In the genomic region with DNA sequence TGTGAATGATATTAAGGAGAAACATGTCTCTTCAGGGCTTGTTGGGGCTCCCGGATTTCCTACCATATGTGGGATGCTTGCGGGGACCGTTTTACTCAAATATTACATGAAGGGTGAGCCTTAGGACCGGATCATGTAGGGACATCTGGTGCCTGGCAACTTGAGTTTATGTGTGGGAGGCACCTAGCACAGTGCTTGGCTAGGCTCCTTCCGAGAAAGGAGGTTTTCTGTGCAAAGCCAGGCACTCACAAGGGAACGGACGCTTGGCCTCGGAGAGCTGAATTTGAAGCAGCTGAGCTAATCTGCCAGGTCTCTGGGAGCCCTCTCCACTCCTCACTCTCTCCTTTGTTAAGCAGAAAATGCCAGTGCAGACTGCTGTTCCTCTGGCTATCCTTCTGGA, we compare ENCODE assay signal across 22 cellular contexts.
"Had no signal": no experiment of that assay in that cellular context is flagged by ENCODE, and none has a peak within 500 bp of the region (broad histone marks: within the 10 kb centered on the region; RNA-seq: fewer than 3 reads in every experiment).

No MANE protein-coding gene starts in this region.

- H3K36me3 ChIP-seq: lower lobe of right lung had no signal

- H3K36me3 Mint-ChIP-seq: activated naive CD4-positive, alpha-beta T cell treated with anti-CD3 and anti-CD28 coated beads, Interleukin-2, amount 50 U/mL, for 72 hours; mesothelial cell of epicardium; stimulated activated naive B cell treated with anti-CD40 and anti-IgM and Interleukin-4, amounts not matched to agents 10 μg/mL and 1 μg/mL and 100 μg/mL, for 72 hours had no signal

- H3K9me3 ChIP-seq: lower lobe of right lung had no signal

- H3K9me3 Mint-ChIP-seq: activated B cell treated with CpG ODN at 0.5 μM for 24 hours; activated CD4-positive, alpha-beta T cell treated with anti-CD3 and anti-CD28 coated beads, Interleukin-2, amount 10 ng/mL, durations not matched to agents 24 days and 14 days; activated naive CD4-positive, alpha-beta T cell treated with anti-CD3 and anti-CD28 coated beads, Interleukin-2, amount 50 U/mL, for 72 hours; activated T-cell treated with anti-CD3 and anti-CD28 coated beads, Interleukin-2, amount 50 U/mL, for 72 hours; mesothelial cell of epicardium; neural crest cell; stimulated activated naive B cell treated with anti-CD40 and anti-IgM and Interleukin-4, amounts not matched to agents 10 μg/mL and 1 μg/mL and 100 μg/mL, for 72 hours had no signal

- H3K4me3 Mint-ChIP-seq: activated B cell treated with CpG ODN at 0.5 μM for 24 hours; activated CD4-positive, alpha-beta T cell treated with anti-CD3 and anti-CD28 coated beads, Interleukin-2, amount 10 ng/mL, durations not matched to agents 24 days and 14 days; activated CD8-positive, alpha-beta T cell treated with anti-CD3 and anti-CD28 coated beads, Interleukin-2, amount 10 ng/mL, durations not matched to agents 7 days and 5 days; activated T-cell treated with anti-CD3 and anti-CD28 coated beads, Interleukin-2, amount 50 U/mL, for 72 hours; mesothelial cell of epicardium; neural crest cell; stimulated activated naive B cell treated with anti-CD40 and anti-IgM and Interleukin-4, amounts not matched to agents 10 μg/mL and 1 μg/mL and 100 μg/mL, for 72 hours had no signal

- H3K27ac Mint-ChIP-seq: activated B cell treated with CpG ODN at 0.5 μM for 24 hours; activated CD4-positive, alpha-beta T cell treated with anti-CD3 and anti-CD28 coated beads, Interleukin-2, amount 10 ng/mL, durations not matched to agents 24 days and 14 days; activated CD8-positive, alpha-beta T cell treated with anti-CD3 and anti-CD28 coated beads, Interleukin-2, amount 10 ng/mL, durations not matched to agents 7 days and 5 days; activated naive CD4-positive, alpha-beta T cell treated with anti-CD3 and anti-CD28 coated beads, Interleukin-2, amount 50 U/mL, for 72 hours; activated T-cell treated with anti-CD3 and anti-CD28 coated beads, Interleukin-2, amount 50 U/mL, for 72 hours; mesothelial cell of epicardium; stimulated activated naive B cell treated with anti-CD40 and anti-IgM and Interleukin-4, amounts not matched to agents 10 μg/mL and 1 μg/mL and 100 μg/mL, for 72 hours had no signal

- H3K4me3 ChIP-seq: lower lobe of right lung, skin epidermis had no signal

- FAIRE-seq: TTC549 had no signal

- H3K4me1 Mint-ChIP-seq: activated CD4-positive, alpha-beta T cell treated with anti-CD3 and anti-CD28 coated beads, Interleukin-2, amount 10 ng/mL, durations not matched to agents 24 days and 14 days had no signal

- H3K27ac ChIP-seq: lower lobe of right lung, skin epidermis had no signal

- ATAC-seq: activated CD8-positive, alpha-beta T cell treated with anti-CD3 and anti-CD28 coated beads, Interleukin-2, amount 10 ng/mL, durations not matched to agents 7 days and 5 days; activated naive CD4-positive, alpha-beta T cell treated with anti-CD3 and anti-CD28 coated beads, Interleukin-2, amount 50 U/mL, for 72 hours; activated T-cell treated with anti-CD3 and anti-CD28 coated beads, Interleukin-2, amount 50 U/mL, for 72 hours; lower lobe of right lung; right cardiac atrium; stimulated activated naive B cell treated with anti-CD40 and anti-IgM and Interleukin-4, amounts not matched to agents 10 μg/mL and 1 μg/mL and 100 μg/mL, for 72 hours had no signal

- DNase-seq: activated B cell treated with CpG ODN at 0.5 μM for 24 hours; activated CD4-positive, alpha-beta T cell treated with anti-CD3 and anti-CD28 coated beads, Interleukin-2, amount 10 ng/mL, durations not matched to agents 24 days and 14 days; activated CD8-positive, alpha-beta memory T cell treated with anti-CD3 and anti-CD28 coated beads, Interleukin-2, amount 50 U/mL, for 48 hours; activated CD8-positive, alpha-beta T cell treated with anti-CD3 and anti-CD28 coated beads, Interleukin-2, amount 10 ng/mL, durations not matched to agents 7 days and 5 days; activated gamma-delta T cell; activated T-cell treated with anti-CD3 and anti-CD28 coated beads, Interleukin-2, amount 50 U/mL, for 72 hours; central memory CD4-positive, alpha-beta T cell; effector memory CD4-positive, alpha-beta T cell; foreskin fibroblast; glutamatergic neuron; lower lobe of right lung; right cardiac atrium; stimulated activated CD4-positive, alpha-beta T cell treated with anti-CD3 and anti-CD28 coated beads, Interleukin-15, amount 100 ng/mL, for 24 hours; stimulated activated CD4-positive, alpha-beta T cell treated with anti-CD3 and anti-CD28 coated beads, Interleukin-4, amount 100 ng/mL, for 1 hour; stimulated activated naive B cell treated with anti-CD40 and anti-IgM and Interleukin-4, amounts not matched to agents 10 μg/mL and 1 μg/mL and 100 μg/mL, for 72 hours; T-helper 2 cell; trophoblast cell had no signal
